ENCODE assay signal across 17 cellular contexts in the genomic region with DNA sequence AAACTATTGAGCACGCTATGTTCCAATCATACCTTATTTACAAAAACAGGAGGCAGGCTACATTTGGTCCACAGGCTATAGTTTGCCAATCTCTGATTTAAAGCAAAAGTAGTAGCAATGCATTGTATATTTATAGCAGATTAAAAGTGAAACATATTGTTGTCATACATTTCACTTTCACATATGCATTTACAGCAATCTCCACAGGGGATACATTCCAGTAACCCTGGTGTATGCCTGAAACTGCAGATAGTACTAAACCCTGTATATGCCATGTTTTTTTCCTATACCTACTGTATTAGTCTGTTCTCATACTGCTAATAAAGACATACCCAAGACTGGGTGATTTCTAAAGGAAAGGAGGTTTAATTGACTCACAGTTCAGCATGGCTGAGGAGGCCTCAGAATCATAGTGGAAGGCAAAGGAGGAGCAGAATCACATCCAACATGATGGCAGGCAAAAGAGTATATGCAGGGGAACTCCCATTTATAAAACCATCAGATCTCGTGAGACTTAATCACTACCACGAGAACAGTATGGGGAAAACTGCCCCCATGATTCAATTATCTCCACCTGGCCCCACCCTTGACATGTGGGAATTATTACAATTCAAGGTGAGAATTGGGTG. TPM values are rescaled to one million over a fixed set of nuclear protein-coding genes. Genes with fewer than 3 reads are reported as not detected.
DNase-seq lines count a peak whose midpoint lies in the region; ATAC-seq and TF ChIP-seq lines count a peak whose summit lies in the region.
"Had no signal": no experiment of that assay in that cellular context is flagged by ENCODE, and none has a peak within 500 bp of the region (broad histone marks: within the 10 kb centered on the region; RNA-seq: fewer than 3 reads in every experiment).

No MANE protein-coding gene starts in this region.

- ATAC-seq in GM21576 (IDR thresholded peaks at IDR 0.05; ENCODE audit: unreplicated experiment) (peak; percentile 88), HG03196 (IDR thresholded peaks at IDR 0.05; ENCODE audit: unreplicated experiment) (peak; percentile 90), HG02588 (IDR thresholded peaks at IDR 0.05; ENCODE audit: unreplicated experiment) (no peak)
- ATAC-seq: activated CD4-positive, CD25-positive, alpha-beta regulatory T cell treated with anti-CD3 and anti-CD28 coated beads, Interleukin-2, amount 50 U/mL, for 24 hours had no signal

- H3K9me3 ChIP-seq in stomach, result no peaks in the 10 kb centered on the region
- H3K9me3 ChIP-seq: esophagus squamous epithelium, testis had no signal

- intact Hi-C loops in stomach (cut with DNase I; ENCODE audit: low total_unique reads), result no loop called here

- DNase-seq in stimulated activated CD4-positive, alpha-beta T cell treated with anti-CD3 and anti-CD28 coated beads, Interleukin-1b, Interleukin-23, amount 100 ng/mL, for 48 hours, result peak; percentile 13
- DNase-seq in stimulated activated CD4-positive, alpha-beta T cell treated with anti-CD3 and anti-CD28 coated beads, Interleukin-2, amount 100 ng/mL, for 24 hours, result no peak
- peak; percentile 24 for DNase-seq in stomach
- no peak for DNase-seq in HPDE6-E6E7 (ENCODE audit: extremely low spot score)
- no peak for DNase-seq in NCI-H345 treated with DMSO at 0.1 percent for 48 hours (lab: John Stamatoyannopoulos, UW; ENCODE audit: unreplicated experiment)
- DNase-seq: Calu3, cortex of kidney, esophagus squamous epithelium, GDM1, NCI-H2029, NCI-H748 treated with DMSO at 0.1 percent for 48 hours, posterior cingulate gyrus, testis had no signal

- no peak overlapping the region for H3K27ac ChIP-seq in stomach
- H3K27ac ChIP-seq: esophagus squamous epithelium, testis had no signal

- no peaks in the 10 kb centered on the region for H3K27me3 ChIP-seq in stomach
- H3K27me3 ChIP-seq: testis had no signal

- H3K36me3 ChIP-seq in stomach, result no peaks in the 10 kb centered on the region
- H3K36me3 ChIP-seq: esophagus squamous epithelium had no signal

- H3K4me3 ChIP-seq in stomach, result no peak overlapping the region
- H3K4me3 ChIP-seq: esophagus squamous epithelium, testis had no signal

- peaks cover 0 to 5% (median 0%) of the 10 kb centered on the region in 4 donors for H3K4me1 ChIP-seq in stomach
- H3K4me1 ChIP-seq: esophagus squamous epithelium, testis had no signal

- WGBS in stomach, 5 donors, result 28 to 63% (median 49%) methylated on average over 3 of the region's 3 CpGs

- TF ChIP-seq CTCF in stomach (IDR thresholded peaks at IDR 0.05), result no peak

- TF ChIP-seq POLR2A in stomach (IDR thresholded peaks at IDR 0.05), result no peak

- no peak for TF ChIP-seq EP300 in stomach (IDR thresholded peaks at IDR 0.05)

RNA-seq across cellular contexts. Expression of gene CSF1R, which starts 5.9 kb away (rescaled TPM):
- 100 to 1,000 TPM in 1 of 5 donors, 10 to 100 TPM in 4; 17.8 to 235 (median 34.9) TPM for total RNA-seq in stomach
- polyA plus RNA-seq in stomach, result 10 to 100 TPM in 1 of 3 donors, 1 to 10 TPM in 2; 3.0 to 10.2 (median 8.5) TPM
- total RNA-seq: Calu3 had no signal

Comparison
In these comparisons a context has a peak if more than half of its experiments do, and no peak if none do; other contexts are left out.
1. DNase-seq: peak in stimulated activated CD4-positive, alpha-beta T cell treated with anti-CD3 and anti-CD28 coated beads, Interleukin-1b, Interleukin-23, amount 100 ng/mL, for 48 hours (single experiment) and stomach (single experiment); none in stimulated activated CD4-positive, alpha-beta T cell treated with anti-CD3 and anti-CD28 coated beads, Interleukin-2, amount 100 ng/mL, for 24 hours (0 of 2), HPDE6-E6E7 (single experiment) and NCI-H345 treated with DMSO at 0.1 percent for 48 hours (single experiment).